8 cellular contexts compared by ENCODE assay signal in genomic region chr21:15483138-15483780, GRCh38.
DNase-seq lines count a peak whose midpoint lies in the region; ATAC-seq and TF ChIP-seq lines count a peak whose summit lies in the region.

No MANE protein-coding gene starts in this region.

- peak; percentile 46 to 87 (median 72) for DNase-seq in CD8-positive, alpha-beta T cell
- DNase-seq in NCI-H526 treated with DMSO at 0.1 percent for 48 hours (lab: John Stamatoyannopoulos, UW), result peak; percentile 79
- peak; percentile 80 to 85 for DNase-seq in activated CD4-positive, alpha-beta T cell treated with anti-CD3 and anti-CD28 coated beads, Interleukin-2, amount 50 U/mL, for 48 hours
- DNase-seq in effector CD4-positive, alpha-beta T cell, result peak; percentile 66
- peak; percentile 83 to 92 for DNase-seq in lung microvascular endothelial cell (ENCODE audit: low read depth in 2 of 2)
- DNase-seq in stimulated activated CD8-positive, alpha-beta memory T cell treated with anti-CD3 and anti-CD28 coated beads, Interleukin-15, amount 100 ng/mL, for 1 hour (ENCODE audit: low read depth), result peak; percentile 61

- H3K36me3 ChIP-seq in CD8-positive, alpha-beta T cell (ENCODE audit: insufficient read depth, low read length), result no peaks in the 10 kb centered on the region

- intact Hi-C loops in CD8-positive, alpha-beta T cell (cut with DNase I, micrococcal nuclease), result loop anchor here (1.0 to 10.0 kb wide), 12 partner anchors 31 to 1226 kb away; partner anchors contain the start of gene HSPA13 (in 1 of the 2)

- H3K4me1 Mint-ChIP-seq in CD8-positive, alpha-beta T cell (ENCODE audit: low read depth), result peaks cover 15% of the 10 kb centered on the region

- no peaks in the 10 kb centered on the region for H3K27me3 Mint-ChIP-seq in CD8-positive, alpha-beta T cell (ENCODE audit: low read depth)

- H3K4me3 Mint-ChIP-seq in CD8-positive, alpha-beta T cell, result no peak overlapping the region

- no peaks in the 10 kb centered on the region for H3K4me1 ChIP-seq in CD8-positive, alpha-beta T cell (ENCODE audit: insufficient read depth, low read length)

- no peak overlapping the region for H3K27ac ChIP-seq in CD8-positive, alpha-beta T cell (ENCODE audit: low read depth, low read length)

- no peaks in the 10 kb centered on the region for H3K36me3 Mint-ChIP-seq in CD8-positive, alpha-beta T cell

- CTCF ChIA-PET in CD8-positive, alpha-beta T cell (lab: Charles Lee), result interaction anchor here (0.7 to 6.0 kb wide), 33 partner anchors 9 to 1101 kb away, joined by 3 to 57 read pairs (median 4); partner anchors contain the start of gene NRIP1

- H3K9me3 ChIP-seq in CD8-positive, alpha-beta T cell (ENCODE audit: low read length), result no peaks in the 10 kb centered on the region

- H3K4me3 ChIP-seq in CD8-positive, alpha-beta T cell (ENCODE audit: low read depth, low read length), result no peak overlapping the region

- ATAC-seq in CD8-positive, alpha-beta T cell, result peak; percentile 99
- peak; percentile 98 for ATAC-seq in GM19395 (IDR thresholded peaks at IDR 0.05; ENCODE audit: unreplicated experiment)
- ATAC-seq in HG03442 (IDR thresholded peaks at IDR 0.05; ENCODE audit: unreplicated experiment), result peak; percentile 100

- no peaks in the 10 kb centered on the region for H3K27me3 ChIP-seq in CD8-positive, alpha-beta T cell (ENCODE audit: insufficient read depth, low read length)

- no peak overlapping the region for H3K27ac Mint-ChIP-seq in CD8-positive, alpha-beta T cell

- TF ChIP-seq CTCF in CD8-positive, alpha-beta T cell (IDR thresholded peaks at IDR 0.05), result peak; percentile 89

- POLR2A ChIA-PET in CD8-positive, alpha-beta T cell (lab: Charles Lee), result interaction anchor here (1.2 to 2.9 kb wide), 2 partner anchors 418 to 619 kb away, joined by 3 to 10 read pairs; partner anchors contain the start of gene NRIP1

- no peaks in the 10 kb centered on the region for H3K9me3 Mint-ChIP-seq in CD8-positive, alpha-beta T cell
